ENCODE assay signal across 8 cellular contexts in genomic region chr7:14457567-14458453, GRCh38.
DNase-seq lines count a peak whose midpoint lies in the region; ATAC-seq and TF ChIP-seq lines count a peak whose summit lies in the region.

No MANE protein-coding gene starts in this region.

- DNase-seq in CD1c-positive myeloid dendritic cell (ENCODE audit: extremely low spot score) = peak; percentile 76
- peak; percentile 41 to 42 for DNase-seq in Kasumi-1 (lab: John Stamatoyannopoulos, UW)
- peak; percentile 78 for DNase-seq in OCI-M1 (lab: John Stamatoyannopoulos, UW)
- DNase-seq in activated naive CD4-positive, alpha-beta T cell treated with anti-CD3 and anti-CD28 coated beads for 36 hours = peak; percentile 56
- DNase-seq in glomerular endothelial cell (ENCODE audit: extremely low read depth, low read depth, low spot score) = peak; percentile 67
- no peak for DNase-seq in omental fat pad (ENCODE audit: low spot score)

- intact Hi-C loops in activated naive CD4-positive, alpha-beta T cell treated with anti-CD3 and anti-CD28 coated beads for 36 hours (cut with micrococcal nuclease) = loop anchor here (1.0 to 10.0 kb wide), 4 partner anchors 237 to 1819 kb away; no protein-coding TSS in a partner anchor

- no peak overlapping the region for H3K4me3 Mint-ChIP-seq in activated naive CD4-positive, alpha-beta T cell treated with anti-CD3 and anti-CD28 coated beads for 36 hours

- H3K27ac Mint-ChIP-seq in activated naive CD4-positive, alpha-beta T cell treated with anti-CD3 and anti-CD28 coated beads for 36 hours = no peak overlapping the region

- H3K9me3 Mint-ChIP-seq in activated naive CD4-positive, alpha-beta T cell treated with anti-CD3 and anti-CD28 coated beads for 36 hours = no peaks in the 10 kb centered on the region

- TF ChIP-seq CTCF in omental fat pad (IDR thresholded peaks at IDR 0.05) = peak in 1 of 3 donors; percentile 44

- H3K4me1 Mint-ChIP-seq in activated naive CD4-positive, alpha-beta T cell treated with anti-CD3 and anti-CD28 coated beads for 36 hours (ENCODE audit: low read depth) = no peaks in the 10 kb centered on the region

- no peaks in the 10 kb centered on the region for H3K36me3 Mint-ChIP-seq in activated naive CD4-positive, alpha-beta T cell treated with anti-CD3 and anti-CD28 coated beads for 36 hours (ENCODE audit: low read depth)

- ATAC-seq in GM19397 (IDR thresholded peaks at IDR 0.05; ENCODE audit: unreplicated experiment) (peak; percentile 58), omental fat pad (ENCODE audit: low FRiP score) (peak; percentile 71), HG02840 (IDR thresholded peaks at IDR 0.05; ENCODE audit: low FRiP score, unreplicated experiment) (no peak)

- CTCF ChIA-PET in activated naive CD4-positive, alpha-beta T cell treated with anti-CD3 and anti-CD28 coated beads for 36 hours (lab: Charles Lee) = interaction anchor here (0.7 to 2.7 kb wide), 6 partner anchors 8 to 1179 kb away, joined by 3 to 9 read pairs (median 4); no protein-coding TSS in a partner anchor

- H3K27me3 Mint-ChIP-seq in activated naive CD4-positive, alpha-beta T cell treated with anti-CD3 and anti-CD28 coated beads for 36 hours (ENCODE audit: low read depth) = no peaks in the 10 kb centered on the region
